ENCODE assay signal across 27 cellular contexts in the genomic region with DNA sequence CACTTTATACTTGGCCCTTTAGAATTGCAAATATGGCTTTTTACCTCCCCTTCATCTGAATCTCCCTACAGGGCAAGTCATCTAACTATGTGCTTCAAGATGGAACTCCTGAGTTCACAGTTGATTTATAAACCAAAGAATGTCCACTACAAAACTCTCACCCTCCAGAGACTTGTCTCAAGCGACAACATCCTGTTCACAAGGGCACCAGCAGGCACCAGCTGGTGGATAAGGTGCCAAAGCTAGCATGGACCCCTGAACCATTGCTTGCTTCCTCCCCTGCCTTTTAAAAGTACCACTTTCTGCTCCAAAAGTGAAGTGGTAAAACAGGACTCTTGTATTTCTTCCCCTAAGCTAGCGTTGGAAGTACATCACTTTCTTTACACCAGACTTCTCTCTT.
"Had no signal": no experiment of that assay in that cellular context is flagged by ENCODE, and none has a peak within 500 bp of the region (broad histone marks: within the 10 kb centered on the region; RNA-seq: fewer than 3 reads in every experiment).

No MANE protein-coding gene starts in this region.

- H3K4me2 ChIP-seq: KMS-11 had no signal

- DNase-seq: activated B cell treated with CpG ODN at 0.5 μM for 24 hours; activated CD4-positive, alpha-beta T cell treated with anti-CD3 and anti-CD28 coated beads for 1 hour; activated CD4-positive, alpha-beta T cell treated with anti-CD3 and anti-CD28 coated beads, Interleukin-2, amount 10 ng/mL, durations not matched to agents 24 days and 14 days; activated CD4-positive, alpha-beta T cell treated with anti-CD3 and anti-CD28 coated beads, Interleukin-2, amount 50 U/mL, for 48 hours; activated CD8-positive, alpha-beta memory T cell treated with anti-CD3 and anti-CD28 coated beads, Interleukin-2, amount 10 ng/mL, durations not matched to agents 7 days and 5 days; activated effector memory CD4-positive, alpha-beta T cell treated with Interleukin-2 at 50 U/mL for 16 hours; activated naive CD4-positive, alpha-beta T cell; activated naive CD8-positive, alpha-beta T cell treated with anti-CD3 and anti-CD28 coated beads, Interleukin-2, amount 50 U/mL, for 24 hours; activated T-cell treated with anti-CD3 and anti-CD28 coated beads, Interleukin-2, amount 50 U/mL, for 24 hours; amygdala; NCI-H1092; NCI-H1417; NCI-H1930; NCI-H2171; NCI-H226; NCI-H510A; NCI-H526 treated with DMSO at 0.1 percent for 48 hours; NCI-H82; RPMI8226; T-cell; T-helper 2 cell; T1000 had no signal

- H3K9ac ChIP-seq: KMS-11 had no signal

- ATAC-seq: activated CD8-positive, alpha-beta memory T cell treated with anti-CD3 and anti-CD28 coated beads, Interleukin-2, amount 10 ng/mL, durations not matched to agents 7 days and 5 days; activated naive CD8-positive, alpha-beta T cell treated with anti-CD3 and anti-CD28 coated beads, Interleukin-2, amount 50 U/mL, for 24 hours; Right ventricle myocardium inferior; T-cell had no signal

- FAIRE-seq: astrocyte, TTC549 had no signal

- H3K4me3 ChIP-seq: SK-N-MC had no signal

- H3K27ac ChIP-seq: KMS-11, SK-N-MC had no signal
